7 cellular contexts compared by ENCODE assay signal in the genomic region with DNA sequence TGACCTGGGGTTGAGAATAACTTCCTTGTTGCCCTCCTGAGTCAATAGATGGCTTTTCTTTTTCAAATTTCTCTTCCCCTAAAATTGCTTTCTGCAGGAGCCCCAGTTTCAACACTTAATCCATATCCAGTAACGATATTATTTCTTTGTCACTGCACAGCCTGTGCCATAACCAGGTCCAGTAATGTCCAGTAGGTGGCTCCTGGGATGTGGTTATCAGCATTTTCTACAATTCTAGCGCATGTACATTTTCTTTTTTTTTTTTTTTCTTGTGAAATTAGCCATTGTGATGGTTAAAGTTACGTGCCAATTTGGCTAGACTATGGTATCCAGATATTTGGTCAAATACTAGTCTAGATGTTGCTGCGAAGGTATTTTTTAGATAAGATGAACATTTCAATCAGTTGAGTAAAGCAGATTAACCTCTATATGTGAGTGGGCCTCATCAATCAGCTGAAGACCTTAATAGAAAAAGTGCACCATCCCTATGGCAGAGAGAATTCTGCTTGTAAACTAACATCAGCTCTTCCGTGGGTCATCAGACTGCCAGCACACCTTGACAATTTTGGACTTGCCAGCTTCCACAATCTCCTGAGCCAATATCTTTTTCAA.
DNase-seq lines count a peak whose midpoint lies in the region; ATAC-seq, FAIRE-seq and TF ChIP-seq lines count a peak whose summit lies in the region.

No MANE protein-coding gene starts in this region.

- peak; percentile 37 for TF ChIP-seq CTCF in GM12872 (IDR thresholded peaks at IDR 0.05; ENCODE audit: insufficient read depth, low read depth, low read length)
- TF ChIP-seq CTCF in endothelial cell of umbilical vein (IDR thresholded peaks at IDR 0.05; ENCODE audit: extremely low read depth in 1 of 2, insufficient read depth in 1 of 2, low read depth in 1 of 2, low read length in 2 of 2): peak; percentile 60 to 69
- peak; percentile 82 for TF ChIP-seq CTCF in retinal pigment epithelial cell (conservative IDR thresholded peaks at IDR 0.05; ENCODE audit: low read depth, low read length)

- DNase-seq in NCI-H2227 treated with DMSO at 0.1 percent for 48 hours (lab: John Stamatoyannopoulos, UW) (peak; percentile 35), endothelial cell of umbilical vein (ENCODE audit: low read depth, low spot score) (peak; percentile 69), retinal pigment epithelial cell (ENCODE audit: low read depth) (peak; percentile 38), epidermal melanocyte (ENCODE audit: insufficient read length, low spot score) (no peak), CD1c-positive myeloid dendritic cell (ENCODE audit: extremely low spot score) (no peak)

- H2AFZ ChIP-seq in endothelial cell of umbilical vein (ENCODE audit: low read depth, low read length): no peak overlapping the region

- H3K4me1 ChIP-seq in endothelial cell of umbilical vein (ENCODE audit: control insufficient read depth, extremely low read depth, insufficient read depth, low read length): no peaks in the 10 kb centered on the region

- no peaks in the 10 kb centered on the region for H3K36me3 ChIP-seq in endothelial cell of umbilical vein (ENCODE audit: control insufficient read depth in 2 of 2, extremely low read depth in 1 of 2, insufficient read depth in 2 of 2, low read length in 2 of 2)

- H4K20me1 ChIP-seq in endothelial cell of umbilical vein (replicated peaks; ENCODE audit: control insufficient read depth, extremely low read depth, insufficient read depth, low read length): no peaks in the 10 kb centered on the region

- no peaks in the 10 kb centered on the region for H3K79me2 ChIP-seq in endothelial cell of umbilical vein (ENCODE audit: control insufficient read depth, insufficient read depth, low read length)

- H3K4me2 ChIP-seq in endothelial cell of umbilical vein (ENCODE audit: insufficient read depth, low read length): no peak overlapping the region

- POLR2A ChIA-PET in endothelial cell of umbilical vein (lab: Charles Lee): no interaction called here

- H3K9ac ChIP-seq in endothelial cell of umbilical vein (replicated peaks; ENCODE audit: extremely low read depth, insufficient read depth, low read length): no peak overlapping the region

- H3K4me3 ChIP-seq in endothelial cell of umbilical vein (replicated peaks in 1 of 3; ENCODE audit: insufficient read depth in 1 of 3, low read depth in 1 of 3, low read length in 3 of 3) (no peak overlapping the region), retinal pigment epithelial cell (ENCODE audit: low read length) (no peak overlapping the region)

- ATAC-seq in HG02798 (IDR thresholded peaks at IDR 0.05; ENCODE audit: poor library complexity, unreplicated experiment): no peak

- no peak for TF ChIP-seq POLR2A in endothelial cell of umbilical vein (IDR thresholded peaks at IDR 0.05; ENCODE audit: low read depth, low read length)

- H3K9me3 ChIP-seq in endothelial cell of umbilical vein (replicated peaks; ENCODE audit: control insufficient read depth, insufficient read depth, low read length): no peaks in the 10 kb centered on the region

- BruUV-seq in endothelial cell of umbilical vein (replicated peaks; lab: Mats Ljungman, UMichigan): no TSS peak

- intact Hi-C loops in endothelial cell of umbilical vein (cut with micrococcal nuclease): loop anchor here (1.0 to 5.0 kb wide), 4 partner anchors 50 to 703 kb away; no protein-coding TSS in a partner anchor

- no peak overlapping the region for H3K27ac ChIP-seq in endothelial cell of umbilical vein (ENCODE audit: insufficient read depth, low read depth, low read length)

- dilution Hi-C loops in endothelial cell of umbilical vein (cut with MboI; ENCODE audit: extremely low pct_ligation_motif_present, low sequenced_read_pairs): no loop called here

- CTCF ChIA-PET in endothelial cell of umbilical vein (lab: Charles Lee): interaction anchor here (0.6 to 6.7 kb wide), 15 partner anchors 9 to 703 kb away, joined by 3 to 136 read pairs (median 6); no protein-coding TSS in a partner anchor

- no peaks in the 10 kb centered on the region for H3K9me1 ChIP-seq in endothelial cell of umbilical vein (replicated peaks; ENCODE audit: control insufficient read depth, extremely low read depth, insufficient read depth, low read length)

- FAIRE-seq in endothelial cell of umbilical vein (lab: Jason Lieb, UNC): peak; percentile 60

- no peaks in the 10 kb centered on the region for H3K27me3 ChIP-seq in endothelial cell of umbilical vein (ENCODE audit: control insufficient read depth in 2 of 2, insufficient read depth in 2 of 2, low read length in 2 of 2)

TF ChIP-seq in endothelial cell of umbilical vein, 7 proteins besides CTCF, POLR2A, EP300 and RAD21:
- TF ChIP-seq GATA2 (IDR thresholded peaks at IDR 0.05; ENCODE audit: insufficient read depth, insufficient read length, low read depth, low read length) (no peak), EZH2 (IDR thresholded peaks at IDR 0.05; ENCODE audit: borderline replicate concordance, low read depth, low read length, severe bottlenecking) (no peak), FOS (IDR thresholded peaks at IDR 0.05; ENCODE audit: borderline replicate concordance, insufficient read depth, low read length) (no peak), POLR2AphosphoS5 (IDR thresholded peaks at IDR 0.05; ENCODE audit: insufficient read depth, low read depth, low read length) (no peak), MYC (IDR thresholded peaks at IDR 0.05; ENCODE audit: low read depth, low read length) (no peak), JUN (IDR thresholded peaks at IDR 0.05; ENCODE audit: borderline replicate concordance, insufficient read depth, insufficient read length, low read depth) (no peak)
- TF ChIP-seq, protein P1, sequence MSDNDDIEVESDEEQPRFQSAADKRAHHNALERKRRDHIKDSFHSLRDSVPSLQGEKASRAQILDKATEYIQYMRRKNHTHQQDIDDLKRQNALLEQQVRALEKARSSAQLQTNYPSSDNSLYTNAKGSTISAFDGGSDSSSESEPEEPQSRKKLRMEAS (IDR thresholded peaks at IDR 0.05; ENCODE audit: insufficient read depth, insufficient read length): no peak

Comparison
In these comparisons a context has a peak if more than half of its experiments do, and no peak if none do; other contexts are left out.
1. DNase-seq: peak in NCI-H2227 treated with DMSO at 0.1 percent for 48 hours (single experiment), endothelial cell of umbilical vein (single experiment) and retinal pigment epithelial cell (single experiment); none in epidermal melanocyte (single experiment) and CD1c-positive myeloid dendritic cell (single experiment).
2. Peak in every context shown above with its lines, with median percentiles within 50 percentile points of each other: CTCF ChIP-seq.